In genomic region chr2:201809633-201810032, GRCh38 we compare ENCODE assay signal across 1 cellular context.
TF ChIP-seq lines count a peak whose summit lies in the region.

No MANE protein-coding gene starts in this region.

TF ChIP-seq in GM23338, 12 proteins besides CTCF, POLR2A, EP300 and RAD21 (continued from another document):
- no peak for TF ChIP-seq ZNF114 (CRISPR knock-in tag; IDR thresholded peaks at IDR 0.05)
